ENCODE assay signal across 8 cellular contexts in genomic region chr2:20351555-20352229, GRCh38. TPM values are rescaled to one million over a fixed set of nuclear protein-coding genes. Genes with fewer than 3 reads are reported as not detected.
DNase-seq lines count a peak whose midpoint lies in the region; ATAC-seq and TF ChIP-seq lines count a peak whose summit lies in the region.

No MANE protein-coding gene starts in this region.

- H3K36me3 ChIP-seq in BJ (ENCODE audit: control insufficient read depth, insufficient read depth, low read length) = no peaks in the 10 kb centered on the region

- peak overlapping the region; percentile 99 for H3K4me3 ChIP-seq in BJ (ENCODE audit: low read depth, low read length)
- peak overlapping the region; percentile 24 for H3K4me3 ChIP-seq in lower leg skin (ENCODE audit: low read depth, poor library complexity, severe bottlenecking)

- ATAC-seq in HG03575 (IDR thresholded peaks at IDR 0.05; ENCODE audit: extremely low read depth, insufficient number of reproducible peaks, low FRiP score, unreplicated experiment) = peak; percentile 7
- ATAC-seq in HG03432 (IDR thresholded peaks at IDR 0.05; ENCODE audit: unreplicated experiment) = no peak

- intact Hi-C loops in lower leg skin (cut with DNase I; ENCODE audit: low total_unique reads) = no loop called here

- TF ChIP-seq CTCF in BJ (IDR thresholded peaks at IDR 0.05; ENCODE audit: insufficient read depth, low read depth, low read length) (no peak), VCaP (conservative IDR thresholded peaks at IDR 0.05) (no peak), lower leg skin (IDR thresholded peaks at IDR 0.05) (no peak)

- WGBS in lower leg skin, 2 donors = 21 to 22% methylated on average over 13 of the region's 13 CpGs

- peak overlapping the region; percentile 100 for H3K27ac ChIP-seq in VCaP

- DNase-seq in BJ (ENCODE audit: low read depth) = no peak
- DNase-seq in lower leg skin (ENCODE audit: low spot score in 2 of 2) = no peak
- no peak for DNase-seq in SW 1271 (lab: John Stamatoyannopoulos, UW)
- DNase-seq in GM03348 (ENCODE audit: low spot score) = no peak
- DNase-seq in H4 (ENCODE audit: low spot score) = no peak

- H3K27me3 ChIP-seq in BJ (ENCODE audit: control insufficient read depth, insufficient read depth, low read length) = no peaks in the 10 kb centered on the region

- TF ChIP-seq POLR2A in lower leg skin (IDR thresholded peaks at IDR 0.05) = no peak

- CTCF ChIA-PET in BJ (lab: Yijun Ruan, JAX) = interaction anchor here (1.0 kb wide), 1 partner anchor 25 kb away, joined by 3 read pairs; no protein-coding TSS in a partner anchor

- POLR2A ChIA-PET in BJ (lab: Charles Lee) = no interaction called here

RNA-seq across cellular contexts. Expression of gene PUM2, which starts 1.0 kb away (rescaled TPM):
- 39.7 and 51.1 TPM in 2 replicates for polyA plus RNA-seq in BJ (2011; rRNA removed)
- 86.4 and 116 TPM in 2 replicates for polyA minus RNA-seq in BJ (2011; rRNA and poly(A)+ RNA removed)
- total RNA-seq in lower leg skin = 10 to 100 TPM; 82.5 to 88.1 (median 84.8) TPM
- total RNA-seq in H4 (2014; rRNA removed; shearing (Covaris generic)) = 8.3 and 12.6 TPM in 2 replicates
